ENCODE assay signal across 8 cellular contexts in the genomic region with DNA sequence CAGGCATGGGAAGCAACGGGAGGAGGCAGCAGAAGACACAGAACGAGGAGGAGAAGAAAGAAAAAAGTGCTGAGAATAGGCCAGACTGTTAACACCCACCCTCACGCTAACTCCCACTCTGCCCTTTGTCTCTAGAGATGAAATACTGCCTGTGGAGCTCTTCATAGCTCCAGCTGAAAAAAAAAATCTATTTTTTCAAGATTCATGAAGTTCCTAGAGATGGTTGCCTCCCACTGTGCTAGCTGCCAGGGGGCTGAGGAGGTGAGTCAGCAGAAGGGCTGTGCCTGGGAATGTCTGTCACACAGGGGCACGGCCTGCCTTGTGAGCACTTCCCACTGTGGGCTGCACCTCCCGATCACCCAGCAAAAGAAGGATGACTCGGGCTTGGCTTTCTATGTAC. TPM values are rescaled to one million over a fixed set of nuclear protein-coding genes. Genes with fewer than 3 reads are reported as not detected.
DNase-seq lines count a peak whose midpoint lies in the region; ATAC-seq and TF ChIP-seq lines count a peak whose summit lies in the region.
"Had no signal": no experiment of that assay in that cellular context is flagged by ENCODE, and none has a peak within 500 bp of the region (broad histone marks: within the 10 kb centered on the region; RNA-seq: fewer than 3 reads in every experiment).

No MANE protein-coding gene starts in this region.

- H3K36me3 Mint-ChIP-seq in chondrocyte (ENCODE audit: low read depth), result peaks cover 11% of the 10 kb centered on the region
- peaks cover 27% of the 10 kb centered on the region for H3K36me3 Mint-ChIP-seq in activated CD8-positive, alpha-beta T cell treated with anti-CD3 and anti-CD28 coated beads for 36 hours (ENCODE audit: low read depth)

- H3K9me3 ChIP-seq in left lung (no peaks in the 10 kb centered on the region), thyroid gland (no peaks in the 10 kb centered on the region)

- peak overlapping the region; percentile 33 for H3K27ac ChIP-seq in left lung
- H3K27ac ChIP-seq in thyroid gland, result peak overlapping the region; percentile 54 to 91 (median 89)

- TF ChIP-seq POLR2A in thyroid gland (IDR thresholded peaks at IDR 0.05), result peak in 1 of 2 donors; percentile 55

- peaks cover 76% of the 10 kb centered on the region for H3K4me1 Mint-ChIP-seq in chondrocyte (ENCODE audit: low read depth)
- H3K4me1 Mint-ChIP-seq in activated CD8-positive, alpha-beta T cell treated with anti-CD3 and anti-CD28 coated beads for 36 hours (ENCODE audit: low read depth), result peaks cover 19% of the 10 kb centered on the region

- H3K36me3 ChIP-seq in left lung (peaks cover 0 to 73% of the 10 kb centered on the region in 2 donors), thyroid gland (peaks cover 9 to 11% of the 10 kb centered on the region in 2 donors)

- H3K4me3 ChIP-seq in left lung (no peak overlapping the region), thyroid gland (replicated peaks in 1 of 3) (no peak overlapping the region)

- TF ChIP-seq CTCF in chondrocyte (IDR thresholded peaks at IDR 0.05) (peak; percentile 43), left lung (IDR thresholded peaks at IDR 0.05) (no peak), thyroid gland (IDR thresholded peaks at IDR 0.05) (no peak)
- no peak for TF ChIP-seq CTCF in activated CD8-positive, alpha-beta T cell treated with anti-CD3 and anti-CD28 coated beads for 36 hours (IDR thresholded peaks at IDR 0.05)

- peak overlapping the region; percentile 94 for H3K27ac Mint-ChIP-seq in chondrocyte (ENCODE audit: unreplicated experiment)
- no peak overlapping the region for H3K27ac Mint-ChIP-seq in activated CD8-positive, alpha-beta T cell treated with anti-CD3 and anti-CD28 coated beads for 36 hours
- H3K27ac Mint-ChIP-seq: T-helper 1 cell treated with Interleukin-12 subunit alpha and Interleukin-12 subunit beta and Interleukin-4 antibody, amounts not matched to agents 30 μg/mL and 1 μg/mL, for 36 hours had no signal

- H3K27me3 ChIP-seq in left lung (no peaks in the 10 kb centered on the region), thyroid gland (no peaks in the 10 kb centered on the region)

- H3K9me3 Mint-ChIP-seq in chondrocyte (ENCODE audit: low read depth), result no peaks in the 10 kb centered on the region
- H3K9me3 Mint-ChIP-seq in activated CD8-positive, alpha-beta T cell treated with anti-CD3 and anti-CD28 coated beads for 36 hours, result no peaks in the 10 kb centered on the region
- H3K9me3 Mint-ChIP-seq: T-helper 1 cell treated with Interleukin-12 subunit alpha and Interleukin-12 subunit beta and Interleukin-4 antibody, amounts not matched to agents 30 μg/mL and 1 μg/mL, for 36 hours had no signal

- DNase-seq in LHCN-M2 (ENCODE audit: low read depth), result peak; percentile 94
- no peak for DNase-seq in chondrocyte (ENCODE audit: low spot score)
- peak in 1 of 2 donors; percentile 58 for DNase-seq in left lung
- peak; percentile 91 to 93 for DNase-seq in thyroid gland
- no peak for DNase-seq in activated CD8-positive, alpha-beta T cell treated with anti-CD3 and anti-CD28 coated beads for 36 hours

- intact Hi-C loops in left lung (cut with DNase I) (no loop called here), thyroid gland (cut with DNase I) (no loop called here)
- intact Hi-C loops in activated CD8-positive, alpha-beta T cell treated with anti-CD3 and anti-CD28 coated beads for 36 hours (cut with micrococcal nuclease), result no loop called here

- ATAC-seq in left lung, result peak; percentile 64
- no peak for ATAC-seq in HG03521 (IDR thresholded peaks at IDR 0.05; ENCODE audit: unreplicated experiment)
- no peak for ATAC-seq in activated CD8-positive, alpha-beta T cell treated with anti-CD3 and anti-CD28 coated beads for 36 hours
- ATAC-seq in HG02623 (IDR thresholded peaks at IDR 0.05; ENCODE audit: unreplicated experiment), result no peak

- CTCF ChIA-PET in activated CD8-positive, alpha-beta T cell treated with anti-CD3 and anti-CD28 coated beads for 36 hours (lab: Charles Lee), result interaction anchor here (0.7 to 1.2 kb wide), 2 partner anchors 28 to 420 kb away, joined by 4 to 5 read pairs; no protein-coding TSS in a partner anchor

- WGBS in thyroid gland, 2 donors, result 27 to 38% methylated on average over 6 of the region's 6 CpGs

- H3K4me3 Mint-ChIP-seq in chondrocyte (ENCODE audit: unreplicated experiment), result peak overlapping the region; percentile 34
- no peak overlapping the region for H3K4me3 Mint-ChIP-seq in activated CD8-positive, alpha-beta T cell treated with anti-CD3 and anti-CD28 coated beads for 36 hours
- H3K4me3 Mint-ChIP-seq: T-helper 1 cell treated with Interleukin-12 subunit alpha and Interleukin-12 subunit beta and Interleukin-4 antibody, amounts not matched to agents 30 μg/mL and 1 μg/mL, for 36 hours had no signal

- H3K4me1 ChIP-seq in left lung (peaks cover 18 to 44% of the 10 kb centered on the region in 2 donors), thyroid gland (peaks cover 58 to 61% of the 10 kb centered on the region in 2 donors)

- H3K27me3 Mint-ChIP-seq in chondrocyte (ENCODE audit: low read depth), result no peaks in the 10 kb centered on the region
- no peaks in the 10 kb centered on the region for H3K27me3 Mint-ChIP-seq in activated CD8-positive, alpha-beta T cell treated with anti-CD3 and anti-CD28 coated beads for 36 hours

- POLR2A ChIA-PET in activated CD8-positive, alpha-beta T cell treated with anti-CD3 and anti-CD28 coated beads for 36 hours (lab: Charles Lee), result no interaction called here

RNA-seq across cellular contexts. Expression of a gene that starts 44.3 kb away (rescaled TPM):
- total RNA-seq in LHCN-M2 (2014; rRNA removed) (350 and 396 TPM in 2 replicates), chondrocyte (166 to 210 TPM (median 167 TPM) in 3 replicates), left lung (10 to 100 TPM; 52.3 to 72.5 TPM), thyroid gland (100 to 1,000 TPM in 1 of 4 donors, 10 to 100 TPM in 3; 31.4 to 101 (median 42.6) TPM)
- polyA plus RNA-seq in LHCN-M2 (2012), result 459 TPM
- 10 to 100 TPM; 24.5 to 25.2 TPM for total RNA-seq in activated CD8-positive, alpha-beta T cell treated with anti-CD3 and anti-CD28 coated beads for 36 hours

Comparison
In these comparisons a context has a peak if more than half of its experiments do, and no peak if none do; other contexts are left out.
1. DNase-seq: peak in LHCN-M2 (single experiment) and thyroid gland (2 of 2); none in chondrocyte (single experiment) and activated CD8-positive, alpha-beta T cell treated with anti-CD3 and anti-CD28 coated beads for 36 hours (single experiment).